Comparison of ENCODE assay signal across 8 cellular contexts in genomic region chr17:17681187-17681743, GRCh38. TPM values are rescaled to one million over a fixed set of nuclear protein-coding genes. Genes with fewer than 3 reads are reported as not detected.
DNase-seq lines count a peak whose midpoint lies in the region; ATAC-seq and TF ChIP-seq lines count a peak whose summit lies in the region.

Gene RAI1 (plus strand): TSS chr17:17681458. CDS start chr17:17792949, 111,491 bp downstream.

- DNase-seq in AG04449 (ENCODE audit: low read depth, low spot score): no peak
- DNase-seq in NCI-H748 (lab: John Stamatoyannopoulos, UW; ENCODE audit: unreplicated experiment): peak; percentile 91
- DNase-seq in activated CD4-positive, alpha-beta T cell treated with anti-CD3 and anti-CD28 coated beads, Interleukin-2, amount 50 U/mL, for 48 hours: peak; percentile 70 to 71
- DNase-seq in ecto neural progenitor cell (ENCODE audit: low spot score): peak; percentile 90
- DNase-seq in lower leg skin (ENCODE audit: low spot score in 2 of 2): peak; percentile 55 to 93
- DNase-seq in stimulated activated CD4-positive, alpha-beta T cell treated with anti-CD3 and anti-CD28 coated beads, Interleukin-4, amount 100 ng/mL, for 4 hours: peak; percentile 62 to 74

- 0 to 1% methylated on average over 2 to 39 of the region's 84 CpGs for WGBS in lower leg skin, 2 donors

- TF ChIP-seq POLR2A in lower leg skin (IDR thresholded peaks at IDR 0.05): no peak

- POLR2A ChIA-PET in AG04449 (lab: Yijun Ruan, JAX): interaction anchor here (1.0 to 1.2 kb wide), 2 partner anchors 9 to 155 kb away, joined by 3 read pairs; no protein-coding TSS in a partner anchor

- intact Hi-C loops in lower leg skin (cut with DNase I; ENCODE audit: low total_unique reads): loop anchor here (5.0 to 10.0 kb wide), 3 partner anchors 41 to 181 kb away; no protein-coding TSS in a partner anchor

- peak within 1 kb of the TSS; percentile 76 for H3K4me3 ChIP-seq in AG04449 (ENCODE audit: low read depth, low read length)
- H3K4me3 ChIP-seq in lower leg skin (ENCODE audit: low read depth, poor library complexity, severe bottlenecking): peak within 1 kb of the TSS; percentile 62

- TF ChIP-seq CTCF in AG04449 (IDR thresholded peaks at IDR 0.05; ENCODE audit: insufficient read depth, low read length, missing control alignments): peak; percentile 50
- no peak for TF ChIP-seq CTCF in lower leg skin (IDR thresholded peaks at IDR 0.05)

- CTCF ChIA-PET in AG04449 (lab: Yijun Ruan, JAX): interaction anchor here (0.7 to 5.1 kb wide), 50 partner anchors 8 to 354 kb away, joined by 3 to 51 read pairs (median 4); partner anchors contain the start of gene SREBF1

- ATAC-seq in GM18867 (IDR thresholded peaks at IDR 0.05; ENCODE audit: unreplicated experiment) (peak; percentile 51), HG03342 (IDR thresholded peaks at IDR 0.05; ENCODE audit: unreplicated experiment) (peak; percentile 50)

RNA-seq across cellular contexts. Expression of gene RAI1, which starts in this region (rescaled TPM):
- total RNA-seq in lower leg skin: 10 to 100 TPM; 19.4 to 38.2 (median 35.3) TPM
